8 cellular contexts compared by ENCODE assay signal in genomic region chr20:3753098-3753497, GRCh38. TPM values are rescaled to one million over a fixed set of nuclear protein-coding genes. Genes with fewer than 3 reads are reported as not detected.
DNase-seq lines count a peak whose midpoint lies in the region; ATAC-seq and TF ChIP-seq lines count a peak whose summit lies in the region.

No MANE protein-coding gene starts in this region.

- no peak for ATAC-seq in HG02798 (IDR thresholded peaks at IDR 0.05; ENCODE audit: poor library complexity, unreplicated experiment)

- H3K27me3 ChIP-seq in kidney epithelial cell (ENCODE audit: control insufficient read depth, insufficient read depth, low read length) = peaks cover 42% of the 10 kb centered on the region

- TF ChIP-seq CTCF in cardiac fibroblast (IDR thresholded peaks at IDR 0.05; ENCODE audit: low read depth, low read length) = peak; percentile 85
- peak; percentile 84 for TF ChIP-seq CTCF in kidney epithelial cell (IDR thresholded peaks at IDR 0.05; ENCODE audit: insufficient read depth, low read length, poor library complexity, severe bottlenecking)

- H3K36me3 ChIP-seq in kidney epithelial cell (ENCODE audit: control insufficient read depth, insufficient read depth, low read length) = peaks cover 1% of the 10 kb centered on the region

- peak; percentile 68 for DNase-seq in NOMO-1 treated with DMSO at 0.1 percent for 48 hours (lab: John Stamatoyannopoulos, UW; ENCODE audit: unreplicated experiment)
- DNase-seq in NOMO-1 treated with dmso at 0.1 percent for 144 hours (lab: John Stamatoyannopoulos, UW; ENCODE audit: unreplicated experiment) = no peak
- peak; percentile 22 for DNase-seq in NCI-H1105 (lab: John Stamatoyannopoulos, UW)
- DNase-seq in UCSD-AML1 (lab: John Stamatoyannopoulos, UW; ENCODE audit: unreplicated experiment) = peak; percentile 50
- peak; percentile 85 for DNase-seq in cardiac fibroblast (ENCODE audit: low read depth in 2 of 2)
- DNase-seq in kidney epithelial cell (ENCODE audit: low read depth) = no peak
- DNase-seq in stimulated activated CD4-positive, alpha-beta T cell treated with anti-CD3 and anti-CD28 coated beads, TNF-alpha, amount 100 ng/mL, for 4 hours (ENCODE audit: low read depth in 3 of 3) = peak; percentile 21 to 38 (median 32)

- no peak overlapping the region for H3K4me3 ChIP-seq in cardiac fibroblast (replicated peaks in 1 of 2; ENCODE audit: low read depth in 2 of 2, low read length in 2 of 2)
- H3K4me3 ChIP-seq in kidney epithelial cell (ENCODE audit: low read depth, low read length) = no peak overlapping the region

RNA-seq across cellular contexts. Expression of gene ADISSP, which starts 14.5 kb away (rescaled TPM):
- 34.8 and 35.2 TPM in 2 replicates for total RNA-seq in kidney epithelial cell

RNA-seq across cellular contexts. Expression of gene HSPA12B, which starts 20.6 kb away (rescaled TPM):
- 0.08 and 0.68 TPM in 2 replicates for total RNA-seq in kidney epithelial cell

RNA-seq across cellular contexts. Expression of gene SPEF1, which starts 28.1 kb away (rescaled TPM):
- total RNA-seq in kidney epithelial cell = 0.07 TPM in 1 of 2 replicates, not detected in the other

RNA-seq across cellular contexts. Expression of gene CENPB, which starts 33.4 kb away (rescaled TPM):
- 66.2 and 73.3 TPM in 2 replicates for total RNA-seq in kidney epithelial cell

RNA-seq across cellular contexts. Expression of gene SIGLEC1, which starts 40.7 kb away (rescaled TPM):
- total RNA-seq in kidney epithelial cell = not detected in 2 replicates

Comparison
In these comparisons a context has a peak if more than half of its experiments do, and no peak if none do; other contexts are left out.
1. DNase-seq: peak in NOMO-1 treated with DMSO at 0.1 percent for 48 hours (single experiment), NCI-H1105 (single experiment), UCSD-AML1 (single experiment), cardiac fibroblast (2 of 2) and stimulated activated CD4-positive, alpha-beta T cell treated with anti-CD3 and anti-CD28 coated beads, TNF-alpha, amount 100 ng/mL, for 4 hours (3 of 3); none in NOMO-1 treated with dmso at 0.1 percent for 144 hours (single experiment) and kidney epithelial cell (single experiment).